ENCODE assay signal across 1 cellular context in the genomic region with DNA sequence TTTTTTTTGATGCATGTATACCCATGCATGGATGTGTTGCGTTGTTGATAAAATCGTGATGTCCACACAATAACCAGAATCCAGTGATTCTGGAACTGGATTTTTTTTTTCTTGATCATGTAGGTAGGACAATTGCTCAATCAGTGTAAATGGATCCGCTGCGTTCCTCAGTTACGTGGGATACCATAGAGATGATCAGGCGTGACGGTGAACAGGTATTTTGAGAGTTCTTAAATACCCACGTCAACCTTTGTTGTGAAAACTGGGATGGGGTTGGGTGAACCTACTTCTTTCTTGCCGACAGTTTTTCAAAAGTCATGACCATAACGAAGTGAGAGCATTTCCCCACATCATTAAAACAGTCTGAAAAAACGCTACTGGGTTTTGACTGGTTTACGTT.
TF ChIP-seq lines count a peak whose summit lies in the region.

No MANE protein-coding gene starts in this region.

TF ChIP-seq in WTC11, 78 proteins besides CTCF, POLR2A, EP300 and RAD21 (continued from another document):
- TF ChIP-seq, protein P1, sequence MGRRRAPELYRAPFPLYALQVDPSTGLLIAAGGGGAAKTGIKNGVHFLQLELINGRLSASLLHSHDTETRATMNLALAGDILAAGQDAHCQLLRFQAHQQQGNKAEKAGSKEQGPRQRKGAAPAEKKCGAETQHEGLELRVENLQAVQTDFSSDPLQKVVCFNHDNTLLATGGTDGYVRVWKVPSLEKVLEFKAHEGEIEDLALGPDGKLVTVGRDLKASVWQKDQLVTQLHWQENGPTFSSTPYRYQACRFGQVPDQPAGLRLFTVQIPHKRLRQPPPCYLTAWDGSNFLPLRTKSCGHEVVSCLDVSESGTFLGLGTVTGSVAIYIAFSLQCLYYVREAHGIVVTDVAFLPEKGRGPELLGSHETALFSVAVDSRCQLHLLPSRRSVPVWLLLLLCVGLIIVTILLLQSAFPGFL (CRISPR knock-in tag; IDR thresholded peaks at IDR 0.05; ENCODE audit: borderline replicate concordance) = no peak
- TF ChIP-seq USF1 (CRISPR knock-in tag; IDR thresholded peaks at IDR 0.05) (no peak), PRRX2 (CRISPR knock-in tag; IDR thresholded peaks at IDR 0.05) (no peak), ATF3 (CRISPR knock-in tag; conservative IDR thresholded peaks at IDR 0.05) (no peak)
TF ChIP-seq in WTC11: peak in this region for 0.
